10 cellular contexts compared by ENCODE assay signal in the genomic region with DNA sequence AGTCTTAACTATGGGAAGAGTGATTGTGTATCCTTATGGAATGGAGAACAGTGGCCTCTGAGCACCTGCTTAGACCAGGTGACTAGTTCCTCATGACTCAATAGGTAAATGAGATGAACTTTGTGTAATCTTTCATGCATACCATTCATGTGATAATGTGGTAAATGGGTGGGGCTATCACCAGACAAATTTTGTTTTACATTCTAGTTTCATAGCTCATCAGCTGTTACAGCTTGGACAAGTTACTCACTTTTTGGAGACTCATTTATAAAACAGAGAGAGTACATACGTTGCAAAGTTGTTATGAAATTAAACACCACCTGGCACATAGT.
DNase-seq lines count a peak whose midpoint lies in the region; ATAC-seq lines count a peak whose summit lies in the region.
"Had no signal": no experiment of that assay in that cellular context is flagged by ENCODE, and none has a peak within 500 bp of the region (broad histone marks: within the 10 kb centered on the region; RNA-seq: fewer than 3 reads in every experiment).

No MANE protein-coding gene starts in this region.

- peaks cover 3% of the 10 kb centered on the region for H3K9me3 Mint-ChIP-seq in activated naive CD8-positive, alpha-beta T cell treated with anti-CD3 and anti-CD28 coated beads, Interleukin-2, amount 50 U/mL, for 24 hours
- H3K9me3 Mint-ChIP-seq in activated naive CD8-positive, alpha-beta T cell treated with anti-CD3 and anti-CD28 coated beads for 36 hours = peaks cover 6% of the 10 kb centered on the region
- H3K9me3 Mint-ChIP-seq: immature natural killer cell had no signal

- H3K4me3 ChIP-seq in MG63 = no peak overlapping the region

- H3K27me3 Mint-ChIP-seq in activated naive CD8-positive, alpha-beta T cell treated with anti-CD3 and anti-CD28 coated beads, Interleukin-2, amount 50 U/mL, for 24 hours = no peaks in the 10 kb centered on the region
- H3K27me3 Mint-ChIP-seq in activated naive CD8-positive, alpha-beta T cell treated with anti-CD3 and anti-CD28 coated beads for 36 hours = no peaks in the 10 kb centered on the region

- H3K9me3 ChIP-seq in MG63 = no peaks in the 10 kb centered on the region

- H3K4me3 Mint-ChIP-seq in activated naive CD8-positive, alpha-beta T cell treated with anti-CD3 and anti-CD28 coated beads, Interleukin-2, amount 50 U/mL, for 24 hours = no peak overlapping the region
- no peak overlapping the region for H3K4me3 Mint-ChIP-seq in activated naive CD8-positive, alpha-beta T cell treated with anti-CD3 and anti-CD28 coated beads for 36 hours
- H3K4me3 Mint-ChIP-seq: immature natural killer cell had no signal

- H3K4me1 Mint-ChIP-seq in activated naive CD8-positive, alpha-beta T cell treated with anti-CD3 and anti-CD28 coated beads, Interleukin-2, amount 50 U/mL, for 24 hours = peaks cover 46% of the 10 kb centered on the region
- H3K4me1 Mint-ChIP-seq in activated naive CD8-positive, alpha-beta T cell treated with anti-CD3 and anti-CD28 coated beads for 36 hours = peaks cover 28% of the 10 kb centered on the region
- H3K4me1 Mint-ChIP-seq: immature natural killer cell had no signal

- H3K27me3 ChIP-seq in MG63 = no peaks in the 10 kb centered on the region

- H3K27ac Mint-ChIP-seq in activated naive CD8-positive, alpha-beta T cell treated with anti-CD3 and anti-CD28 coated beads, Interleukin-2, amount 50 U/mL, for 24 hours = peak overlapping the region; percentile 58
- H3K27ac Mint-ChIP-seq in activated naive CD8-positive, alpha-beta T cell treated with anti-CD3 and anti-CD28 coated beads for 36 hours = no peak overlapping the region

- H3K36me3 Mint-ChIP-seq in activated naive CD8-positive, alpha-beta T cell treated with anti-CD3 and anti-CD28 coated beads, Interleukin-2, amount 50 U/mL, for 24 hours (ENCODE audit: low read depth) = no peaks in the 10 kb centered on the region
- H3K36me3 Mint-ChIP-seq in activated naive CD8-positive, alpha-beta T cell treated with anti-CD3 and anti-CD28 coated beads for 36 hours = peaks cover 1% of the 10 kb centered on the region
- H3K36me3 Mint-ChIP-seq: immature natural killer cell had no signal

- H3K36me3 ChIP-seq in MG63 = no peaks in the 10 kb centered on the region

- ATAC-seq in activated naive CD8-positive, alpha-beta T cell treated with anti-CD3 and anti-CD28 coated beads, Interleukin-2, amount 50 U/mL, for 24 hours = peak; percentile 61
- peak; percentile 52 for ATAC-seq in HG02973 (IDR thresholded peaks at IDR 0.05; ENCODE audit: unreplicated experiment)
- ATAC-seq: HCT116 had no signal

- DNase-seq in activated naive CD8-positive, alpha-beta T cell treated with anti-CD3 and anti-CD28 coated beads, Interleukin-2, amount 50 U/mL, for 24 hours = no peak
- no peak for DNase-seq in activated naive CD8-positive, alpha-beta T cell treated with anti-CD3 and anti-CD28 coated beads for 36 hours
- DNase-seq in amniotic epithelial cell (ENCODE audit: low read depth) (peak; percentile 82), HuH-7 (ENCODE audit: low spot score) (no peak), NCI-H69 (lab: John Stamatoyannopoulos, UW) (no peak), hypothalamus (lab: John Stamatoyannopoulos, UW) (no peak), MG63 (no peak)
- DNase-seq: immature natural killer cell had no signal
